ENCODE assay signal across 16 cellular contexts in the genomic region with DNA sequence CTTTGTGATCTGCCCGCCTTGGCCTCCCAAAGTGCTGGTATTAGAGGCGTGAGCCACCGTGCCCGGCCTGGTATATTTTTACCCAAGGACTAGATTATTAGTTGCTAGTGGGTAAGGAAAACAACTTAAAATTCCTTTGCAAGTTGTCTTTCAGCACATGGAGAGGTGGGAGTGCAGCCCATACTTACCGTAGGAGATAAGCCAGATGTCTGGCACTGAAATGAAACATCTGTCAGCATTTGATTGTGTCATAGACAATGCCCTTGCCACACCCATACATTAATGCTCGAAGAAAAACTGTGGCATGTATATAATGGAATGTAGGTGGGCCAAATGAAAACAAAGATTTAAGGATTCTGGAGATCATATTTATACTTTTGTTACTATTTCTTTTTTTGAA.
A peak's percentile ranks its signal among the peaks of the same experiment; 100 is the strongest.
DNase-seq lines count a peak whose midpoint lies in the region; ATAC-seq, FAIRE-seq and TF ChIP-seq lines count a peak whose summit lies in the region.
"Had no signal": no experiment of that assay in that cellular context is flagged by ENCODE, and none has a peak within 500 bp of the region (broad histone marks: within the 10 kb centered on the region; RNA-seq: fewer than 3 reads in every experiment).

No MANE protein-coding gene starts in this region.

- no peak for ATAC-seq in GM21526 (IDR thresholded peaks at IDR 0.05; ENCODE audit: low FRiP score, unreplicated experiment)

- FAIRE-seq in urothelium cell line (lab: Jason Lieb, UNC) = no peak
- FAIRE-seq: endothelial cell of umbilical vein had no signal

- peak; percentile 70 for DNase-seq in AG10803 (ENCODE audit: low read depth)
- DNase-seq in HFF-Myc (ENCODE audit: extremely low read depth, low read depth) = peak; percentile 80
- DNase-seq in amniotic epithelial cell (ENCODE audit: low read depth) = peak; percentile 90
- peak; percentile 29 to 73 for DNase-seq in foreskin fibroblast
- DNase-seq in kidney glomerular epithelial cell (lab: John Stamatoyannopoulos, UW) = no peak
- DNase-seq in NCI-H774 (lab: John Stamatoyannopoulos, UW) = no peak
- DNase-seq in urothelium cell line (ENCODE audit: low spot score) = no peak
- DNase-seq: ACHN; activated CD4-positive, alpha-beta T cell treated with anti-CD3 and anti-CD28 coated beads for 1 hour; DMS153; NCI-H1105 treated with DMSO at 0.1 percent for 48 hours; NCI-H2107; occipital lobe; Peyer's patch had no signal

- no peak for TF ChIP-seq CTCF in AG10803 (conservative IDR thresholded peaks at IDR 0.05; ENCODE audit: low read length)
- TF ChIP-seq CTCF in HFF-Myc (IDR thresholded peaks at IDR 0.05; ENCODE audit: low read depth, low read length, missing control alignments) = no peak
- no peak for TF ChIP-seq CTCF in foreskin fibroblast (IDR thresholded peaks at IDR 0.05; ENCODE audit: low read depth, low read length)

- H3K4me3 ChIP-seq in AG10803 (ENCODE audit: low read length) = no peak overlapping the region
- no peak overlapping the region for H3K4me3 ChIP-seq in HFF-Myc (replicated peaks; ENCODE audit: low read depth, low read length)
- H3K4me3 ChIP-seq in foreskin fibroblast (ENCODE audit: low read depth in 1 of 2, low read length in 2 of 2) = no peak overlapping the region
- H3K4me3 ChIP-seq: Peyer's patch had no signal

Comparison
In these comparisons a context has a peak if more than half of its experiments do, and no peak if none do; other contexts are left out.
1. DNase-seq: peak in AG10803 (single experiment), HFF-Myc (single experiment), amniotic epithelial cell (single experiment) and foreskin fibroblast (2 of 2); none in kidney glomerular epithelial cell (single experiment), NCI-H774 (single experiment) and urothelium cell line (single experiment).